Comparison of ENCODE assay signal across 1 cellular context in genomic region chr6:73459459-73459858, GRCh38. TPM values are rescaled to one million over a fixed set of nuclear protein-coding genes. Genes with fewer than 3 reads are reported as not detected.
"Had no signal": no experiment of that assay in that cellular context is flagged by ENCODE, and none has a peak within 500 bp of the region (broad histone marks: within the 10 kb centered on the region; RNA-seq: fewer than 3 reads in every experiment).

No MANE protein-coding gene starts in this region.

RNA-seq across cellular contexts. Expression of gene CGAS, which starts 7.4 kb away (rescaled TPM):
- total RNA-seq: cardiac muscle cell had no signal
- polyA plus RNA-seq: cardiac muscle cell had no signal
